ENCODE assay signal across 1 cellular context in genomic region chr2:85913854-85914524, GRCh38.
TF ChIP-seq lines count a peak whose summit lies in the region.

No MANE protein-coding gene starts in this region.

TF ChIP-seq in K562, 482 proteins besides CTCF, POLR2A, EP300 and RAD21 (continued from another document and continues in another):
- TF ChIP-seq THAP7 (CRISPR knock-in tag; IDR thresholded peaks at IDR 0.05): no peak
- no peak for TF ChIP-seq CREB3L1 (IDR thresholded peaks at IDR 0.05; ENCODE audit: borderline replicate concordance, low read depth)
- no peak for TF ChIP-seq JUND (IDR thresholded peaks at IDR 0.05; ENCODE audit: borderline replicate concordance, low read depth, low read length)
- TF ChIP-seq JUND (tag; IDR thresholded peaks at IDR 0.05; ENCODE audit: borderline replicate concordance, low read depth, low read length): no peak; the same call in 2 of the 3 replicates
- no peak for TF ChIP-seq RNF2 (IDR thresholded peaks at IDR 0.05)
- no peak for TF ChIP-seq ZNF639 (CRISPR knock-in tag; conservative IDR thresholded peaks at IDR 0.05 in 1 of 2, IDR thresholded peaks at IDR 0.05 in 1 of 2)
- no peak for TF ChIP-seq HNRNPL (IDR thresholded peaks at IDR 0.05; ENCODE audit: low read depth, low read length)
- TF ChIP-seq ZNF431 (CRISPR knock-in tag; IDR thresholded peaks at IDR 0.05): no peak
- TF ChIP-seq MYC (IDR thresholded peaks at IDR 0.05; ENCODE audit: low read depth, low read length): 0 out of 2 replicates have a peak, but pooled peaks have one; percentile 10
- no peak for TF ChIP-seq MYC (CRISPR knock-in tag; IDR thresholded peaks at IDR 0.05; ENCODE audit: borderline replicate concordance, low read depth)
- TF ChIP-seq SRSF7 (optimal IDR thresholded peaks at IDR 0.05; ENCODE audit: low read depth, low read length): no peak
- no peak for TF ChIP-seq ELF1 (tag; IDR thresholded peaks at IDR 0.05)
- TF ChIP-seq ZNF589 (CRISPR knock-in tag; IDR thresholded peaks at IDR 0.05; ENCODE audit: low read depth): peak; percentile 54; the same call in 1 of the 2 replicates
- no peak for TF ChIP-seq PTTG1 (tag; IDR thresholded peaks at IDR 0.05; ENCODE audit: low read depth)
- TF ChIP-seq ELK3 (CRISPR knock-in tag; IDR thresholded peaks at IDR 0.05): no peak
- no peak for TF ChIP-seq FOXP1 (CRISPR knock-in tag; IDR thresholded peaks at IDR 0.05)
- no peak for TF ChIP-seq ZBTB17 (CRISPR knock-in tag; IDR thresholded peaks at IDR 0.05)
- TF ChIP-seq CBX3 (IDR thresholded peaks at IDR 0.05; ENCODE audit: borderline replicate concordance in 1 of 2, low read length in 2 of 2): peak in 1 of 2 experiments; percentile 36; a peak in 1 of 3 replicates
- no peak for TF ChIP-seq NEUROD1 (IDR thresholded peaks at IDR 0.05; ENCODE audit: borderline replicate concordance, low read depth, low read length, partially characterized antibody)
- no peak for TF ChIP-seq HDAC6 (IDR thresholded peaks at IDR 0.05; ENCODE audit: low read depth, low read length)
- no peak for TF ChIP-seq MLX (CRISPR knock-in tag; conservative IDR thresholded peaks at IDR 0.05)
- TF ChIP-seq TRIM24 (IDR thresholded peaks at IDR 0.05): peak; percentile 64 to 77; a peak in 3 of 4 replicates
- TF ChIP-seq HCFC1 (IDR thresholded peaks at IDR 0.05; ENCODE audit: low read depth, low read length): no peak
- no peak for TF ChIP-seq RBM15 (IDR thresholded peaks at IDR 0.05; ENCODE audit: insufficient read depth, low read length)
- TF ChIP-seq L3MBTL2 (IDR thresholded peaks at IDR 0.05): 0 out of 2 replicates have a peak, but pooled peaks have one; percentile 15
- TF ChIP-seq MAFG (tag; conservative IDR thresholded peaks at IDR 0.05): peak; percentile 73
- TF ChIP-seq TFAP4 (CRISPR knock-in tag; IDR thresholded peaks at IDR 0.05; ENCODE audit: borderline replicate concordance): no peak
- no peak for TF ChIP-seq PURB (CRISPR knock-in tag; IDR thresholded peaks at IDR 0.05; ENCODE audit: low read depth)
- no peak for TF ChIP-seq GATA2 (CRISPR knock-in tag; IDR thresholded peaks at IDR 0.05)
- TF ChIP-seq ZNF175 (CRISPR knock-in tag; IDR thresholded peaks at IDR 0.05; ENCODE audit: low read depth): no peak
- TF ChIP-seq ESRRB (CRISPR knock-in tag; IDR thresholded peaks at IDR 0.05; ENCODE audit: borderline replicate concordance): no peak
- no peak for TF ChIP-seq CHD1 (IDR thresholded peaks at IDR 0.05; ENCODE audit: low read length)
- TF ChIP-seq RBM34 (IDR thresholded peaks at IDR 0.05; ENCODE audit: borderline replicate concordance, insufficient read depth, low read length): no peak
- TF ChIP-seq CLOCK (CRISPR knock-in tag; IDR thresholded peaks at IDR 0.05; ENCODE audit: borderline replicate concordance): no peak
- TF ChIP-seq CHD7 (IDR thresholded peaks at IDR 0.05; ENCODE audit: low read depth, low read length): no peak
- no peak for TF ChIP-seq BDP1 (IDR thresholded peaks at IDR 0.05; ENCODE audit: insufficient read depth, insufficient read length)
- TF ChIP-seq KLF1 (tag; IDR thresholded peaks at IDR 0.05): no peak
- no peak for TF ChIP-seq ZNF121 (CRISPR knock-in tag; conservative IDR thresholded peaks at IDR 0.05)
- TF ChIP-seq NR2C1 (IDR thresholded peaks at IDR 0.05): no peak
- TF ChIP-seq NR2C1 (tag; IDR thresholded peaks at IDR 0.05): 0 out of 2 replicates have a peak, but pooled peaks have one; percentile 43
- TF ChIP-seq CGGBP1 (CRISPR knock-in tag; IDR thresholded peaks at IDR 0.05): no peak
- no peak for TF ChIP-seq ARNT (IDR thresholded peaks at IDR 0.05)
- TF ChIP-seq HNRNPK (IDR thresholded peaks at IDR 0.05; ENCODE audit: low read depth, low read length, poor library complexity, severe bottlenecking): no peak
- no peak for TF ChIP-seq PHF20 (IDR thresholded peaks at IDR 0.05; ENCODE audit: partially characterized antibody)
